Comparison of ENCODE assay signal across 8 cellular contexts in genomic region chr1:31111290-31111951, GRCh38. TPM values are rescaled to one million over a fixed set of nuclear protein-coding genes. Genes with fewer than 3 reads are reported as not detected.
DNase-seq lines count a peak whose midpoint lies in the region; ATAC-seq and TF ChIP-seq lines count a peak whose summit lies in the region.

No MANE protein-coding gene starts in this region.

- peaks cover 2% of the 10 kb centered on the region for H3K27me3 Mint-ChIP-seq in mesothelial cell of epicardium (ENCODE audit: low read depth)

- TF ChIP-seq CTCF in cardiac fibroblast (IDR thresholded peaks at IDR 0.05; ENCODE audit: low read depth, low read length) (no peak), mesothelial cell of epicardium (IDR thresholded peaks at IDR 0.05; ENCODE audit: unreplicated experiment) (no peak)

- H3K4me3 ChIP-seq in cardiac fibroblast (replicated peaks in 1 of 2; ENCODE audit: low read depth in 2 of 2, low read length in 2 of 2), result no peak overlapping the region

- H3K4me3 Mint-ChIP-seq in mesothelial cell of epicardium, result no peak overlapping the region

- no peak for ATAC-seq in GM18519 (IDR thresholded peaks at IDR 0.05; ENCODE audit: low FRiP score, unreplicated experiment)

- peak overlapping the region; percentile 11 for H3K27ac Mint-ChIP-seq in mesothelial cell of epicardium

- H3K4me1 Mint-ChIP-seq in mesothelial cell of epicardium, result peaks cover 13% of the 10 kb centered on the region

- DNase-seq in DMS153 (lab: John Stamatoyannopoulos, UW) (peak; percentile 96), NCI-H2107 (lab: John Stamatoyannopoulos, UW) (peak; percentile 42), cardiac fibroblast (ENCODE audit: low read depth in 2 of 2) (peak; percentile 83 to 88), mesothelial cell of epicardium (ENCODE audit: low spot score in 2 of 2, unreplicated experiment in 2 of 2) (no peak), retina (no peak), NCI-H526 treated with DMSO at 0.1 percent for 48 hours (lab: John Stamatoyannopoulos, UW) (no peak), cortex of kidney (lab: John Stamatoyannopoulos, UW) (no peak)

- no peaks in the 10 kb centered on the region for H3K9me3 Mint-ChIP-seq in mesothelial cell of epicardium

- no peaks in the 10 kb centered on the region for H3K36me3 Mint-ChIP-seq in mesothelial cell of epicardium

RNA-seq across cellular contexts. Expression of gene PUM1, which starts 45.9 kb away (rescaled TPM):
- 244 to 253 TPM (median 250 TPM) in 3 replicates for total RNA-seq in mesothelial cell of epicardium

Comparison
In these comparisons a context has a peak if more than half of its experiments do, and no peak if none do; other contexts are left out.
1. DNase-seq: peak in DMS153 (single experiment), NCI-H2107 (single experiment) and cardiac fibroblast (2 of 2); none in mesothelial cell of epicardium (0 of 2), retina (single experiment), NCI-H526 treated with DMSO at 0.1 percent for 48 hours (single experiment) and cortex of kidney (single experiment).